In the genomic region with DNA sequence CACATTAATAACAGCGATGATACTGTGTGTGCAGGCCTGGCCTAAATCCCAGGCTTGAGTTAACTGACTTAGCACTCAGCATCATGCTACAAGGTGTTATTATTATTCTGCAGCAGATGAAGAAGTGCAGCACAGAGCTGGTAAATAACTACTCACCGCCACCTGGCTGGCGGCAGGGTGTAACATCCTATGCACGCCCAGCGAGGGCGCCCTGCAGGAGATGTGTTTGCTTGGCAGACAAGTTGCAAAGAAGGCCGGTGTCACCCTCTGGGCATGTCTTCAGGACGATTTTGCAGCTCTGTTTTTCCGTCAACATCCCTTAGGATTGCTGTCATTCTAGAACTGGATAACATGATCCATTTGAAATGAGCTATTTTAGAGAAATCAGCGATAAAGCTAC, we compare ENCODE assay signal across 1 cellular context.
TF ChIP-seq lines count a peak whose summit lies in the region.

No MANE protein-coding gene starts in this region.

TF ChIP-seq in SK-N-SH treated with all-trans-retinoic acid at 6 μM for 48 hours, 23 proteins besides CTCF, POLR2A, EP300 and RAD21 (continued from another document):
- TF ChIP-seq POU6F1 (CRISPR knock-in tag; IDR thresholded peaks at IDR 0.05; ENCODE audit: borderline replicate concordance, low read depth): no peak
- no peak for TF ChIP-seq CREB5 (CRISPR knock-in tag; IDR thresholded peaks at IDR 0.05; ENCODE audit: low read depth)
- no peak for TF ChIP-seq ESRRG (CRISPR knock-in tag; IDR thresholded peaks at IDR 0.05)
- no peak for TF ChIP-seq CSDC2 (CRISPR knock-in tag; IDR thresholded peaks at IDR 0.05)
- TF ChIP-seq TOX (CRISPR knock-in tag; IDR thresholded peaks at IDR 0.05; ENCODE audit: borderline replicate concordance): no peak
- TF ChIP-seq GLIS3 (CRISPR knock-in tag; IDR thresholded peaks at IDR 0.05): no peak
- no peak for TF ChIP-seq ARNTL (CRISPR knock-in tag; IDR thresholded peaks at IDR 0.05; ENCODE audit: borderline replicate concordance, low read depth)
- no peak for TF ChIP-seq ZNF565 (CRISPR knock-in tag; conservative IDR thresholded peaks at IDR 0.05; ENCODE audit: low read depth)
- TF ChIP-seq ZFP30 (CRISPR knock-in tag; IDR thresholded peaks at IDR 0.05): no peak
TF ChIP-seq in SK-N-SH treated with all-trans-retinoic acid at 6 μM for 48 hours: peak in this region for 0.
